In the genomic region with DNA sequence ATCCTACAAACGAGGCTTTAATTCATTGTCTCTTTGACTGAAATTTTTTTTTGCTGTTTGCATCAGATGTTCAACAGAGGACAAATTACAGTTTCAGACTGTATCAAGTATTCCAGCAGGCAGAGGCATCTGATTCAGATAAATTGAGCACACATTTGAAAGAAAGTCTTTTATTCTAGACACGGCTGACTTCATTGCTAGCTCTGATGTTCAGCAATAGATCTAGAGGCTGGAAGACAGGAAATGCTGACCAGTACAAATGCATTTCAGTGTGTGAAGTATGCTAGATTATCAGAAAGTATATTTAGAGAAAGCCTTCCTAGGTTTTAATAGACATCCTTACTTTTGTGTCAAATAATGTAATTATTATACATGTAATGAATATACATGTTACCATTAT, we compare ENCODE assay signal across 23 cellular contexts.
A peak's percentile ranks its signal among the peaks of the same experiment; 100 is the strongest.
DNase-seq lines count a peak whose midpoint lies in the region; ATAC-seq and TF ChIP-seq lines count a peak whose summit lies in the region.
"Had no signal": no experiment of that assay in that cellular context is flagged by ENCODE, and none has a peak within 500 bp of the region (broad histone marks: within the 10 kb centered on the region; RNA-seq: fewer than 3 reads in every experiment).

No MANE protein-coding gene starts in this region.

- DNase-seq in HFFc6 = no peak
- peak; percentile 35 for DNase-seq in inferior parietal cortex (ENCODE audit: extremely low spot score)
- no peak for DNase-seq in esophagus squamous epithelium (lab: John Stamatoyannopoulos, UW)
- no peak for DNase-seq in HAP-1 (ENCODE audit: low spot score in 2 of 2)
- no peak for DNase-seq in effector CD4-positive, alpha-beta T cell
- DNase-seq: C1 segment of cervical spinal cord; Calu3; CD8-positive, alpha-beta T cell; GDM1; H7; KG1; NCI-H1105; NCI-H2029 treated with DMSO at 0.1 percent for 48 hours; NCI-H2171; NCI-H345; NCI-H524; NCI-H82; SJCRH30; T-helper 1 cell had no signal

- 50 to 56% methylated on average over 2 of the region's 2 CpGs for WGBS in esophagus squamous epithelium, 2 donors

- no peak for ATAC-seq in GM21717 (IDR thresholded peaks at IDR 0.05; ENCODE audit: unreplicated experiment)
- ATAC-seq: CD8-positive, alpha-beta T cell; Panc1 had no signal

- H3K27ac ChIP-seq in esophagus squamous epithelium = no peak overlapping the region
- H3K27ac ChIP-seq: HL-60, SJCRH30 had no signal

- in situ Hi-C loops in HAP-1 (cut with MboI; ENCODE audit: low sequenced_read_pairs) = no loop called here

- H3K4me3 Mint-ChIP-seq in HFFc6 = no peak overlapping the region
- H3K4me3 Mint-ChIP-seq: CD8-positive, alpha-beta T cell had no signal

- peaks cover 25% of the 10 kb centered on the region for H3K4me1 Mint-ChIP-seq in HFFc6 (ENCODE audit: low read depth)

- H3K9me3 Mint-ChIP-seq in HFFc6 = no peaks in the 10 kb centered on the region
- H3K9me3 Mint-ChIP-seq: CD8-positive, alpha-beta T cell had no signal

- intact Hi-C loops in esophagus squamous epithelium (cut with DNase I) = no loop called here

- no peak overlapping the region for H3K9ac ChIP-seq in endocrine pancreas (ENCODE audit: control insufficient read depth, insufficient read depth, low read length)

- H3K36me3 Mint-ChIP-seq in HFFc6 (ENCODE audit: low read depth) = no peaks in the 10 kb centered on the region
- H3K36me3 Mint-ChIP-seq: CD8-positive, alpha-beta T cell had no signal

- no peaks in the 10 kb centered on the region for H3K27me3 Mint-ChIP-seq in HFFc6 (ENCODE audit: insufficient read depth)

- H3K4me3 ChIP-seq in endocrine pancreas (ENCODE audit: control insufficient read depth, insufficient read depth, low read length) (peak overlapping the region; percentile 25), esophagus squamous epithelium (no peak overlapping the region), HAP-1 (no peak overlapping the region)
- H3K4me3 ChIP-seq: SJCRH30 had no signal

- no peak for TF ChIP-seq CTCF in HFFc6 (IDR thresholded peaks at IDR 0.05)
- no peak for TF ChIP-seq CTCF in esophagus squamous epithelium (IDR thresholded peaks at IDR 0.05)

- H3K27ac Mint-ChIP-seq in HFFc6 = 0 out of 2 replicates have a peak overlapping the region, but pooled peaks have one; percentile 8
- H3K27ac Mint-ChIP-seq: CD8-positive, alpha-beta T cell had no signal

- H3K4me1 ChIP-seq in endocrine pancreas (ENCODE audit: control insufficient read depth, insufficient read depth, low read length) (peaks cover 4% of the 10 kb centered on the region), esophagus squamous epithelium (no peaks in the 10 kb centered on the region), HAP-1 (peaks cover 9% of the 10 kb centered on the region)
- H3K4me1 ChIP-seq: SJCRH30 had no signal

- H3K27me3 ChIP-seq in endocrine pancreas (ENCODE audit: control insufficient read depth, insufficient read depth, low read length) (no peaks in the 10 kb centered on the region), esophagus squamous epithelium (no peaks in the 10 kb centered on the region), HAP-1 (ENCODE audit: low read depth) (no peaks in the 10 kb centered on the region)
- H3K27me3 ChIP-seq: SJCRH30 had no signal

- no peak for TF ChIP-seq POLR2A in esophagus squamous epithelium (IDR thresholded peaks at IDR 0.05)

- H3K36me3 ChIP-seq in endocrine pancreas (ENCODE audit: control insufficient read depth, insufficient read depth, low read length) (no peaks in the 10 kb centered on the region), esophagus squamous epithelium (no peaks in the 10 kb centered on the region), HAP-1 (replicated peaks) (no peaks in the 10 kb centered on the region)
- H3K36me3 ChIP-seq: SJCRH30 had no signal

- H3K9me3 ChIP-seq in endocrine pancreas (ENCODE audit: control insufficient read depth, low read length) = no peaks in the 10 kb centered on the region
- no peaks in the 10 kb centered on the region for H3K9me3 ChIP-seq in esophagus squamous epithelium
- H3K9me3 ChIP-seq in HAP-1 = no peaks in the 10 kb centered on the region
- H3K9me3 ChIP-seq: SJCRH30 had no signal
